ENCODE assay signal across 1 cellular context in genomic region chr22:46371623-46372226, GRCh38.
TF ChIP-seq lines count a peak whose summit lies in the region.

No MANE protein-coding gene starts in this region.

TF ChIP-seq in HEK293, 187 proteins besides CTCF, POLR2A, EP300 and RAD21 (continued from another document):
- TF ChIP-seq, protein P1, sequence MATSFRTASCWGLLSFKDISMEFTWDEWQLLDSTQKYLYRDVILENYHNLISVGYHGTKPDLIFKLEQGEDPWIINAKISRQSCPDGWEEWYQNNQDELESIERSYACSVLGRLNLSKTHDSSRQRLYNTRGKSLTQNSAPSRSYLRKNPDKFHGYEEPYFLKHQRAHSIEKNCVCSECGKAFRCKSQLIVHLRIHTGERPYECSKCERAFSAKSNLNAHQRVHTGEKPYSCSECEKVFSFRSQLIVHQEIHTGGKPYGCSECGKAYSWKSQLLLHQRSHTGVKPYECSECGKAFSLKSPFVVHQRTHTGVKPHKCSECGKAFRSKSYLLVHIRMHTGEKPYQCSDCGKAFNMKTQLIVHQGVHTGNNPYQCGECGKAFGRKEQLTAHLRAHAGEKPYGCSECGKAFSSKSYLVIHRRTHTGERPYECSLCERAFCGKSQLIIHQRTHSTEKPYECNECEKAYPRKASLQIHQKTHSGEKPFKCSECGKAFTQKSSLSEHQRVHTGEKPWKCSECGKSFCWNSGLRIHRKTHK (tag by site-specific recombination; IDR thresholded peaks at IDR 0.05): no peak
- TF ChIP-seq, protein P2, sequence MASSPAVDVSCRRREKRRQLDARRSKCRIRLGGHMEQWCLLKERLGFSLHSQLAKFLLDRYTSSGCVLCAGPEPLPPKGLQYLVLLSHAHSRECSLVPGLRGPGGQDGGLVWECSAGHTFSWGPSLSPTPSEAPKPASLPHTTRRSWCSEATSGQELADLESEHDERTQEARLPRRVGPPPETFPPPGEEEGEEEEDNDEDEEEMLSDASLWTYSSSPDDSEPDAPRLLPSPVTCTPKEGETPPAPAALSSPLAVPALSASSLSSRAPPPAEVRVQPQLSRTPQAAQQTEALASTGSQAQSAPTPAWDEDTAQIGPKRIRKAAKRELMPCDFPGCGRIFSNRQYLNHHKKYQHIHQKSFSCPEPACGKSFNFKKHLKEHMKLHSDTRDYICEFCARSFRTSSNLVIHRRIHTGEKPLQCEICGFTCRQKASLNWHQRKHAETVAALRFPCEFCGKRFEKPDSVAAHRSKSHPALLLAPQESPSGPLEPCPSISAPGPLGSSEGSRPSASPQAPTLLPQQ (tag by site-specific recombination; IDR thresholded peaks at IDR 0.05): no peak
- no peak for TF ChIP-seq ZBTB7A (tag by site-specific recombination; IDR thresholded peaks at IDR 0.05; ENCODE audit: low read depth)
- no peak for TF ChIP-seq ZSCAN30 (tag by site-specific recombination; IDR thresholded peaks at IDR 0.05)
